In the genomic region with DNA sequence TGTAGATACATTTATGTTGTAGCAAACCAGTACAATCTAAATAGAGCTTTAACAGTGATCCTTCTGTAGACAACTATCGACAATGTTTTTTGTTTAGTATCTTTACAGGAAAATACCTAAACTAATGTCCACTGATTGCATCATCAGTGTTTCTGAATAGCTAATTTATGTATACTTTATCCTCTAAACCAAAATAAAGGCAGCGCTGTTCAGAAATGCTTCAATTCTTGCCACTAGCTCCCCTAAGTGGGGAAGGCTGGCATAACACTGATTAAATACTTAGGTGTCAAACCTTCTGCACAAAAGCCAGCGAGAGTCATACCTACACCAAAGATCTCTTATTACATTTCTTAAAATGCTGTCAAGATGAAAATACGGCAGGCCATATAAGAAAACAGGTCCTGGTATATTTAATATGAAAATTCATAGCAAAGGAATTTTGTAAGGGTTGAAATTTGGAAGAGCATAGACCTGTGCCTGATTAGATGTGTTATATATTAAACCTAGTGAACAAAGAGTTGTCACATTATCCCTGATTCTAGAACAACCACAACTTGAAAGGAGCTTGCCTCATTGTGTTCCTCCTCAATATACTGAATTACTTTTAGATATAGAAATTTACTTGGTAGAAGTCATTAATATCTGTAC, we compare ENCODE assay signal across 8 cellular contexts.
DNase-seq lines count a peak whose midpoint lies in the region; ATAC-seq and TF ChIP-seq lines count a peak whose summit lies in the region.

No MANE protein-coding gene starts in this region.

- CTCF ChIA-PET in A673 (lab: Charles Lee) = interaction anchor here (0.7 to 0.8 kb wide), 2 partner anchors 269 to 1772 kb away, joined by 3 to 5 read pairs; no protein-coding TSS in a partner anchor

- ATAC-seq in GM18508 (IDR thresholded peaks at IDR 0.05; ENCODE audit: insufficient read depth, unreplicated experiment) (peak; percentile 66), HG03432 (IDR thresholded peaks at IDR 0.05; ENCODE audit: unreplicated experiment) (peak; percentile 74)
- no peak for ATAC-seq in stimulated activated effector memory CD8-positive, alpha-beta T cell treated with anti-CD3 and anti-CD28 coated beads, Interleukin-12 subunit alpha, Interleukin-12 subunit beta, amount 100 ng/mL, for 72 hours

- H3K9me2 ChIP-seq in SU-DHL-6 (replicated peaks; ENCODE audit: insufficient read depth, low read length) = no peaks in the 10 kb centered on the region

- H3K9me3 Mint-ChIP-seq in stimulated activated effector memory CD8-positive, alpha-beta T cell treated with anti-CD3 and anti-CD28 coated beads, Interleukin-12 subunit alpha, Interleukin-12 subunit beta, amount 100 ng/mL, for 72 hours = peaks cover 5% of the 10 kb centered on the region

- no peaks in the 10 kb centered on the region for H3K36me3 Mint-ChIP-seq in stimulated activated effector memory CD8-positive, alpha-beta T cell treated with anti-CD3 and anti-CD28 coated beads, Interleukin-12 subunit alpha, Interleukin-12 subunit beta, amount 100 ng/mL, for 72 hours

- H3K27ac Mint-ChIP-seq in stimulated activated effector memory CD8-positive, alpha-beta T cell treated with anti-CD3 and anti-CD28 coated beads, Interleukin-12 subunit alpha, Interleukin-12 subunit beta, amount 100 ng/mL, for 72 hours = no peak overlapping the region

- no peak overlapping the region for H3K4me3 Mint-ChIP-seq in stimulated activated effector memory CD8-positive, alpha-beta T cell treated with anti-CD3 and anti-CD28 coated beads, Interleukin-12 subunit alpha, Interleukin-12 subunit beta, amount 100 ng/mL, for 72 hours

- H3K4me1 Mint-ChIP-seq in stimulated activated effector memory CD8-positive, alpha-beta T cell treated with anti-CD3 and anti-CD28 coated beads, Interleukin-12 subunit alpha, Interleukin-12 subunit beta, amount 100 ng/mL, for 72 hours = no peaks in the 10 kb centered on the region

- H3K79me2 ChIP-seq in SU-DHL-6 (ENCODE audit: insufficient read depth, low read length) = no peaks in the 10 kb centered on the region

- H3K27ac ChIP-seq in A673 (ENCODE audit: low read depth, low read length, poor library complexity, severe bottlenecking) (no peak overlapping the region), SU-DHL-6 (ENCODE audit: low read depth, low read length) (no peak overlapping the region)

- no TSS peak for BruUV-seq in A673 (replicated peaks; lab: Mats Ljungman, UMichigan)

- H3K4me3 ChIP-seq in A673 (ENCODE audit: low read depth, low read length, poor library complexity, severe bottlenecking) (no peak overlapping the region), SU-DHL-6 (ENCODE audit: insufficient read depth, low read length, poor library complexity, severe bottlenecking) (no peak overlapping the region)

- no peak overlapping the region for H3K9ac ChIP-seq in SU-DHL-6 (ENCODE audit: low read length)

- peak; percentile 73 for TF ChIP-seq CTCF in A673 (conservative IDR thresholded peaks at IDR 0.05; ENCODE audit: low read depth, low read length)
- peak; percentile 76 for TF ChIP-seq CTCF in SU-DHL-6 (IDR thresholded peaks at IDR 0.05; ENCODE audit: insufficient read depth, low read length, poor library complexity, severe bottlenecking)

- H4K20me1 ChIP-seq in SU-DHL-6 (ENCODE audit: low read depth, low read length) = no peaks in the 10 kb centered on the region

- no peaks in the 10 kb centered on the region for H3K36me3 ChIP-seq in A673 (ENCODE audit: insufficient read depth, low read length, poor library complexity, severe bottlenecking)
- no peaks in the 10 kb centered on the region for H3K36me3 ChIP-seq in SU-DHL-6 (ENCODE audit: low read length)

- no peaks in the 10 kb centered on the region for H3F3A ChIP-seq in SU-DHL-6 (ENCODE audit: insufficient read depth)

- peak overlapping the region; percentile 11 for H3K4me2 ChIP-seq in SU-DHL-6 (ENCODE audit: low read depth, low read length, poor library complexity, severe bottlenecking)

- intact Hi-C loops in A673 (cut with micrococcal nuclease; ENCODE audit: unreplicated experiment) = loop anchor here (1.0 kb wide), 1 partner anchor 268 kb away; no protein-coding TSS in a partner anchor

- peak; percentile 78 for DNase-seq in A673 (ENCODE audit: low spot score)
- DNase-seq in lung microvascular endothelial cell (ENCODE audit: low read depth in 2 of 2) = peak; percentile 42 to 60
- no peak for DNase-seq in stimulated activated effector memory CD8-positive, alpha-beta T cell treated with anti-CD3 and anti-CD28 coated beads, Interleukin-12 subunit alpha, Interleukin-12 subunit beta, amount 100 ng/mL, for 72 hours (ENCODE audit: low spot score in 2 of 2)
- DNase-seq in T-helper 1 cell = no peak
- no peak for DNase-seq in stimulated activated CD4-positive, alpha-beta T cell treated with anti-CD3 and anti-CD28 coated beads, Interleukin-4, amount 100 ng/mL, for 4 hours

- POLR2A ChIA-PET in A673 (lab: Charles Lee; ENCODE audit: low non-redundant PET) = no interaction called here

- H3K4me1 ChIP-seq in A673 (ENCODE audit: insufficient read depth, low read length, poor library complexity, severe bottlenecking) = peaks cover 4% of the 10 kb centered on the region

- no peaks in the 10 kb centered on the region for H3K27me3 ChIP-seq in A673 (replicated peaks; ENCODE audit: insufficient read depth, low read depth, low read length, poor library complexity)
- H3K27me3 ChIP-seq in SU-DHL-6 (ENCODE audit: low read length) = no peaks in the 10 kb centered on the region

- H2AFZ ChIP-seq in SU-DHL-6 (ENCODE audit: low read depth, low read length, severe bottlenecking) = peak overlapping the region; percentile 73

- H3K9me3 ChIP-seq in A673 (ENCODE audit: low read depth, low read length, poor library complexity, severe bottlenecking) (no peaks in the 10 kb centered on the region), SU-DHL-6 (ENCODE audit: insufficient read depth, low read length) (no peaks in the 10 kb centered on the region)

Comparison
In these comparisons a context has a peak if more than half of its experiments do, and no peak if none do; other contexts are left out.
1. DNase-seq: peak in A673 (single experiment) and lung microvascular endothelial cell (2 of 2); none in stimulated activated effector memory CD8-positive, alpha-beta T cell treated with anti-CD3 and anti-CD28 coated beads, Interleukin-12 subunit alpha, Interleukin-12 subunit beta, amount 100 ng/mL, for 72 hours (0 of 2), T-helper 1 cell (0 of 5) and stimulated activated CD4-positive, alpha-beta T cell treated with anti-CD3 and anti-CD28 coated beads, Interleukin-4, amount 100 ng/mL, for 4 hours (0 of 2).